In the genomic region with DNA sequence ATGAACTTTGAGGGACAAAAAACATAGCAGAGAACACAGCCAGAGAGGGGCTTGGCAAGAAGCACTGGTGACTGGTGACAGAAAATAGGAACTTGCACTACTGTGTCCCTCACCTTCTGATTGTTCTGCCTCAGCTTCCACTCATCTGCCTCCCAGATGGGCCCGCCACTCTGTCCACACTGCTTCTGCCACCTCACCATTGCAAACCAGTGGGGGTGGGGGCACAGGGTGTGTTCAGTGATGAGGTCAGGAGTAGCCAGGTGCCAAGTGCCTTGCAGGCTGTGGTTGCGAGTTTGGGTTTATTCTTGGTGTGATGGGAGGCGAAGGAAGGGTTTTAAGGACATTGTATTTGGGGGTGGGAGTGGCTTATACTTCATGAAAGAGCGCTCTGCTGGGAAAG, we compare ENCODE assay signal across 28 cellular contexts.
"Had no signal": no experiment of that assay in that cellular context is flagged by ENCODE, and none has a peak within 500 bp of the region (broad histone marks: within the 10 kb centered on the region; RNA-seq: fewer than 3 reads in every experiment).

No MANE protein-coding gene starts in this region.

- H3K27me3 Mint-ChIP-seq: effector memory CD8-positive, alpha-beta T cell; naive thymus-derived CD8-positive, alpha-beta T cell; progenitor cell of endocrine pancreas; stimulated activated naive CD8-positive, alpha-beta T cell treated with anti-CD3 and anti-CD28 coated beads, Interleukin-15, amount 100 ng/mL, for 72 hours had no signal

- H3K27ac Mint-ChIP-seq: effector memory CD8-positive, alpha-beta T cell; naive thymus-derived CD8-positive, alpha-beta T cell; nephron progenitor cell; progenitor cell of endocrine pancreas had no signal

- H3K9me3 Mint-ChIP-seq: effector memory CD8-positive, alpha-beta T cell; immature natural killer cell; naive thymus-derived CD8-positive, alpha-beta T cell; stimulated activated naive CD8-positive, alpha-beta T cell treated with anti-CD3 and anti-CD28 coated beads, Interleukin-15, amount 100 ng/mL, for 72 hours had no signal

- H3K4me3 Mint-ChIP-seq: effector memory CD8-positive, alpha-beta T cell; immature natural killer cell; naive thymus-derived CD8-positive, alpha-beta T cell; nephron progenitor cell; stimulated activated naive CD8-positive, alpha-beta T cell treated with anti-CD3 and anti-CD28 coated beads, Interleukin-15, amount 100 ng/mL, for 72 hours had no signal

- H3K27ac ChIP-seq: esophagus squamous epithelium, pancreas, right lobe of liver, suprapubic skin, transverse colon, upper lobe of right lung, uterus had no signal

- H3K4me1 ChIP-seq: pancreas, right lobe of liver, suprapubic skin, transverse colon, upper lobe of right lung, uterus had no signal

- DNase-seq: cortex of kidney; effector memory CD8-positive, alpha-beta T cell; erythroblast; esophagus squamous epithelium; hypothalamus; immature natural killer cell; islet precursor cell; mesenchymal stem cell; midbrain; naive thymus-derived CD8-positive, alpha-beta T cell; nephron progenitor cell; occipital lobe; small intestine; stimulated activated CD4-positive, alpha-beta T cell treated with anti-CD3 and anti-CD28 coated beads, Interleukin-12 subunit alpha, Interleukin-12 subunit beta, amount 100 ng/mL, for 4 hours; stimulated activated CD4-positive, alpha-beta T cell treated with anti-CD3 and anti-CD28 coated beads, Interleukin-1b, Interleukin-23, amount 100 ng/mL, for 48 hours; stimulated activated CD4-positive, alpha-beta T cell treated with anti-CD3 and anti-CD28 coated beads, Interleukin-4, amount 100 ng/mL, for 1 hour; stimulated activated CD8-positive, alpha-beta memory T cell treated with anti-CD3 and anti-CD28 coated beads, Interleukin-4, amount 100 ng/mL, for 48 hours; stimulated activated naive CD4-positive, alpha-beta T cell; stimulated activated naive CD8-positive, alpha-beta T cell treated with anti-CD3 and anti-CD28 coated beads, Interleukin-15, amount 100 ng/mL, for 72 hours; transverse colon; uterus had no signal

- H3K9me3 ChIP-seq: esophagus squamous epithelium, pancreas, right lobe of liver, suprapubic skin, transverse colon, upper lobe of right lung, uterus had no signal

- H3K4me3 ChIP-seq: esophagus squamous epithelium, pancreas, right lobe of liver, suprapubic skin, transverse colon, upper lobe of right lung, uterus had no signal

- FAIRE-seq: endometrium, frontal cortex, pancreas, small intestine had no signal

- H3K36me3 ChIP-seq: uterus had no signal

- H3K27me3 ChIP-seq: esophagus squamous epithelium, pancreas, right lobe of liver, suprapubic skin, transverse colon, upper lobe of right lung, uterus had no signal

- H3K4me1 Mint-ChIP-seq: immature natural killer cell, nephron progenitor cell had no signal
